Comparison of ENCODE assay signal across 30 cellular contexts in the genomic region with DNA sequence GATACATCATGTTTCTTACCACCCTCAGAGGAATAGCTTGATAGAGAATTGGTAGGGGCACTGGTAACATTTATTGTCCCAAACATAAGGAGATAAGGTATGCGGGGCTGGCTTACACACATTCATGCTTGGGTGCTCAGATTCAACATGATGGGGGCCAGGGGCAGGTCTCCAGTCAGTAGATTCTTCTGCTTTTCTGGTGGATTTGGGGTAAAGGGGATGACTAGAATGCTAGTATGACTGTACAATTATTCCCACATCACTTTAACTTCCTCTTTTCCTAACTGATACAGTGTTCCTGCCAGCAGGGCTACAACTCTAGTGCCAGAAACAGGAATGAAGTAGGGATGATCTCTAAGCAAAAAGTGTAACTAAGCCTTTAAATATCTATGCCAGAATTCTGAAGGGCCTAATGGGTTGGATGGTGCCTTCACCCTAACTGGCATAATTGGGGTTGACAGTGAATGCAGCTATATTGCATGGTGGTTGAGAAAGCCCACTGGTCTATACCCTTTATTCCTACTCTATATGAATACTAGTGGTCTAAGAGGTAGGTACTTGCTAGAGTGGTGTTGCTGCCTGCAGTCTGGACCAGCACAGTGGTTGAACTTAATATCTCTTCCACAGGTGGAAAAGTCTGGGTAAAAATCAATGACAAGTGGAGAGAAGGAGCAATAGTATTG.
A peak's percentile ranks its signal among the peaks of the same experiment; 100 is the strongest.
DNase-seq lines count a peak whose midpoint lies in the region; ATAC-seq and TF ChIP-seq lines count a peak whose summit lies in the region.
"Had no signal": no experiment of that assay in that cellular context is flagged by ENCODE, and none has a peak within 500 bp of the region (broad histone marks: within the 10 kb centered on the region; RNA-seq: fewer than 3 reads in every experiment).

No MANE protein-coding gene starts in this region.

- 40 to 52% methylated on average over 1 of the region's 1 CpG for WGBS in endodermal cell (ENCODE audit: insufficient coverage in 1 of 2, insufficient read length in 1 of 2), 2 experiments

- H3K4me3 Mint-ChIP-seq in endodermal cell = no peak overlapping the region
- H3K4me3 Mint-ChIP-seq: activated CD8-positive, alpha-beta memory T cell treated with anti-CD3 and anti-CD28 coated beads, Interleukin-2, amount 10 ng/mL, durations not matched to agents 7 days and 5 days; activated naive CD8-positive, alpha-beta T cell treated with anti-CD3 and anti-CD28 coated beads, Interleukin-2, amount 50 U/mL, for 24 hours; CD4-positive, alpha-beta T cell; memory B cell had no signal

- TF ChIP-seq CTCF in left lung (IDR thresholded peaks at IDR 0.05) (no peak), endodermal cell (conservative IDR thresholded peaks at IDR 0.05) (no peak)

- no peaks in the 10 kb centered on the region for H3K4me1 Mint-ChIP-seq in endodermal cell
- H3K4me1 Mint-ChIP-seq: activated CD8-positive, alpha-beta memory T cell treated with anti-CD3 and anti-CD28 coated beads, Interleukin-2, amount 10 ng/mL, durations not matched to agents 7 days and 5 days; activated naive CD8-positive, alpha-beta T cell treated with anti-CD3 and anti-CD28 coated beads, Interleukin-2, amount 50 U/mL, for 24 hours; memory B cell had no signal

- H3K4me1 ChIP-seq in left lung (no peaks in the 10 kb centered on the region), endodermal cell (ENCODE audit: control insufficient read depth, insufficient read depth, low read length) (no peaks in the 10 kb centered on the region)
- H3K4me1 ChIP-seq: gastrocnemius medialis, sigmoid colon, uterus had no signal

- no peaks in the 10 kb centered on the region for H3K9me3 Mint-ChIP-seq in endodermal cell
- H3K9me3 Mint-ChIP-seq: activated naive CD8-positive, alpha-beta T cell treated with anti-CD3 and anti-CD28 coated beads, Interleukin-2, amount 50 U/mL, for 24 hours; CD4-positive, alpha-beta T cell; memory B cell had no signal

- H3K27ac ChIP-seq in left lung (no peak overlapping the region), endodermal cell (ENCODE audit: low read depth, low read length) (no peak overlapping the region)
- H3K27ac ChIP-seq: gastrocnemius medialis, RWPE1, sigmoid colon, SK-N-MC, thoracic aorta, uterus had no signal

- peaks cover 6% of the 10 kb centered on the region for H3K27me3 Mint-ChIP-seq in endodermal cell (ENCODE audit: insufficient read depth)
- H3K27me3 Mint-ChIP-seq: memory B cell had no signal

- no peaks in the 10 kb centered on the region for H3K36me3 Mint-ChIP-seq in endodermal cell (ENCODE audit: low read depth)
- H3K36me3 Mint-ChIP-seq: activated CD8-positive, alpha-beta memory T cell treated with anti-CD3 and anti-CD28 coated beads, Interleukin-2, amount 10 ng/mL, durations not matched to agents 7 days and 5 days; memory B cell had no signal

- H3K27me3 ChIP-seq in left lung (no peaks in the 10 kb centered on the region), endodermal cell (ENCODE audit: control insufficient read depth, insufficient read depth, low read length, poor library complexity, severe bottlenecking) (no peaks in the 10 kb centered on the region)
- H3K27me3 ChIP-seq: gastrocnemius medialis, hepatocyte, sigmoid colon, uterus had no signal

- intact Hi-C loops in left lung (cut with DNase I) = no loop called here

- H3K9me3 ChIP-seq in left lung (no peaks in the 10 kb centered on the region), endodermal cell (ENCODE audit: control insufficient read depth, low read length) (no peaks in the 10 kb centered on the region)
- H3K9me3 ChIP-seq: gastrocnemius medialis, sigmoid colon, thoracic aorta, uterus had no signal

- H3K27ac Mint-ChIP-seq in endodermal cell = no peak overlapping the region
- H3K27ac Mint-ChIP-seq: activated CD8-positive, alpha-beta memory T cell treated with anti-CD3 and anti-CD28 coated beads, Interleukin-2, amount 10 ng/mL, durations not matched to agents 7 days and 5 days; activated naive CD8-positive, alpha-beta T cell treated with anti-CD3 and anti-CD28 coated beads, Interleukin-2, amount 50 U/mL, for 24 hours; CD4-positive, alpha-beta T cell; memory B cell; progenitor cell of endocrine pancreas had no signal

- peak; percentile 8 for DNase-seq in GDM1 (lab: John Stamatoyannopoulos, UW)
- DNase-seq in NOMO-1 (lab: John Stamatoyannopoulos, UW; ENCODE audit: unreplicated experiment in 2 of 2) = peak; percentile 72 to 75
- no peak for DNase-seq in left lung
- DNase-seq in NCI-H774 (lab: John Stamatoyannopoulos, UW) = no peak
- DNase-seq in globus pallidus (ENCODE audit: low spot score) = no peak
- no peak for DNase-seq in endodermal cell
- DNase-seq in NCI-H524 (lab: John Stamatoyannopoulos, UW) = no peak
- DNase-seq: activated CD4-positive, alpha-beta T cell treated with anti-CD3 and anti-CD28 coated beads, Interleukin-2, amount 50 U/mL, for 1 hour; activated CD8-positive, alpha-beta memory T cell treated with anti-CD3 and anti-CD28 coated beads, Interleukin-2, amount 10 ng/mL, durations not matched to agents 7 days and 5 days; activated naive CD8-positive, alpha-beta T cell treated with anti-CD3 and anti-CD28 coated beads, Interleukin-2, amount 50 U/mL, for 24 hours; activated T-cell treated with anti-CD3 and anti-CD28 coated beads, Interleukin-2, amount 50 U/mL, for 48 hours; CD4-positive, alpha-beta T cell; central memory CD4-positive, alpha-beta T cell; gastrocnemius medialis; H7; NCI-H1092 treated with DMSO at 0.1 percent for 48 hours; NCI-H1930; NCI-H526 treated with DMSO at 0.1 percent for 48 hours; sigmoid colon; stimulated activated CD4-positive, alpha-beta T cell treated with anti-CD3 and anti-CD28 coated beads, Interleukin-4, amount 100 ng/mL, for 24 hours; stimulated activated naive CD4-positive, alpha-beta T cell; T-helper 2 cell; uterus had no signal

- ATAC-seq in HG02852 (IDR thresholded peaks at IDR 0.05; ENCODE audit: unreplicated experiment) = peak; percentile 65
- ATAC-seq in left lung = peak; percentile 26
- ATAC-seq: activated CD8-positive, alpha-beta memory T cell treated with anti-CD3 and anti-CD28 coated beads, Interleukin-2, amount 10 ng/mL, durations not matched to agents 7 days and 5 days; activated naive CD8-positive, alpha-beta T cell treated with anti-CD3 and anti-CD28 coated beads, Interleukin-2, amount 50 U/mL, for 24 hours; gastrocnemius medialis had no signal

- H3K36me3 ChIP-seq in left lung = no peaks in the 10 kb centered on the region
- no peaks in the 10 kb centered on the region for H3K36me3 ChIP-seq in endodermal cell (ENCODE audit: control insufficient read depth, insufficient read depth, low read length)
- H3K36me3 ChIP-seq: gastrocnemius medialis, sigmoid colon, thoracic aorta, uterus had no signal

- H3K9ac ChIP-seq in endodermal cell (ENCODE audit: extremely low read depth, low read length, poor library complexity, severe bottlenecking) = no peak overlapping the region

- no peak overlapping the region for H3K4me3 ChIP-seq in left lung
- no peak overlapping the region for H3K4me3 ChIP-seq in endodermal cell (ENCODE audit: low read length)
- H3K4me3 ChIP-seq: gastrocnemius medialis, hepatocyte, sigmoid colon, SK-N-MC, thoracic aorta, uterus had no signal

Comparison
In these comparisons a context has a peak if more than half of its experiments do, and no peak if none do; other contexts are left out.
1. DNase-seq: peak in GDM1 (single experiment) and NOMO-1 (2 of 2); none in left lung (0 of 2), NCI-H774 (single experiment), globus pallidus (single experiment), endodermal cell (single experiment) and NCI-H524 (0 of 2).